In genomic region chr4:186643501-186644315, GRCh38 we compare ENCODE assay signal across 13 cellular contexts.
A peak's percentile ranks its signal among the peaks of the same experiment; 100 is the strongest.
DNase-seq lines count a peak whose midpoint lies in the region; ATAC-seq, FAIRE-seq and TF ChIP-seq lines count a peak whose summit lies in the region.
"Had no signal": no experiment of that assay in that cellular context is flagged by ENCODE, and none has a peak within 500 bp of the region (broad histone marks: within the 10 kb centered on the region; RNA-seq: fewer than 3 reads in every experiment).

No MANE protein-coding gene starts in this region.

- peaks cover 91% of the 10 kb centered on the region for H3K79me2 ChIP-seq in keratinocyte (ENCODE audit: control insufficient read depth, insufficient read depth, low read length)

- peak; percentile 67 for FAIRE-seq in keratinocyte (lab: Jason Lieb, UNC)

- peaks cover 14% of the 10 kb centered on the region for H3K4me1 ChIP-seq in keratinocyte (ENCODE audit: control insufficient read depth, extremely low read depth, insufficient read depth, low read length)
- H3K4me1 ChIP-seq in aorta (ENCODE audit: control insufficient read depth in 1 of 2, insufficient read depth in 2 of 2, low read length in 2 of 2): no peaks in the 10 kb centered on the region
- H3K4me1 ChIP-seq: BLaER1 had no signal

- H3K9me3 ChIP-seq in keratinocyte (ENCODE audit: control insufficient read depth, low read depth, low read length) (no peaks in the 10 kb centered on the region), aorta (ENCODE audit: control insufficient read depth, low read length) (no peaks in the 10 kb centered on the region)
- H3K9me3 ChIP-seq: BLaER1 had no signal

- intact Hi-C loops in cardiac septum (cut with DNase I) (no loop called here), aorta (cut with DNase I) (no loop called here)

- H3K9me1 ChIP-seq in keratinocyte (ENCODE audit: control insufficient read depth, extremely low read depth, insufficient read depth, low read length): peaks cover 2% of the 10 kb centered on the region

- H3K4me2 ChIP-seq in keratinocyte (ENCODE audit: control insufficient read depth, extremely low read depth, insufficient read depth, low read depth, low read length): no peak overlapping the region
- H3K4me2 ChIP-seq: BLaER1 had no signal

- DNase-seq in ACHN (peak; percentile 93), HuH-7 (ENCODE audit: low spot score) (peak; percentile 4), amniotic epithelial cell (ENCODE audit: low read depth) (peak; percentile 85), keratinocyte (ENCODE audit: low read depth, low spot score) (no peak), cardiac septum (ENCODE audit: low spot score) (no peak), aorta (no peak), SHP77 treated with DMSO at 0.1 percent for 48 hours (lab: John Stamatoyannopoulos, UW) (no peak)
- DNase-seq: activated T-cell treated with anti-CD3 and anti-CD28 coated beads, Interleukin-2, amount 50 U/mL, for 48 hours; effector CD4-positive, alpha-beta T cell; NCI-H2227 treated with DMSO at 0.1 percent for 48 hours had no signal

- dilution Hi-C loops in keratinocyte (cut with MboI; ENCODE audit: extremely low pct_ligation_motif_present, low sequenced_read_pairs): no loop called here

- H4K20me1 ChIP-seq in keratinocyte (ENCODE audit: control insufficient read depth, extremely low read depth, insufficient read depth, low read length): peaks cover 21% of the 10 kb centered on the region

- no peak for TF ChIP-seq CTCF in keratinocyte (optimal IDR thresholded peaks at IDR 0.05 in 1 of 3, IDR thresholded peaks at IDR 0.05 in 1 of 3, conservative IDR thresholded peaks at IDR 0.05 in 1 of 3; ENCODE audit: extremely low read depth in 1 of 3, insufficient read depth in 2 of 3, low read length in 3 of 3)

- no peak overlapping the region for H3K9ac ChIP-seq in keratinocyte (ENCODE audit: control insufficient read depth, extremely low read depth, insufficient read depth, low read length)
- H3K9ac ChIP-seq: BLaER1 had no signal

- no peaks in the 10 kb centered on the region for H3K27me3 ChIP-seq in keratinocyte (ENCODE audit: control insufficient read depth, extremely low read depth, insufficient read depth, low read length)
- H3K27me3 ChIP-seq in aorta (ENCODE audit: control insufficient read depth in 1 of 2, insufficient read depth in 2 of 2, low read length in 1 of 2): no peaks in the 10 kb centered on the region
- H3K27me3 ChIP-seq: BLaER1 had no signal

- H3K36me3 ChIP-seq in keratinocyte (ENCODE audit: control insufficient read depth in 2 of 2, extremely low read depth in 1 of 2, insufficient read depth in 2 of 2, low read length in 2 of 2) (peaks cover 21 to 42% of the 10 kb centered on the region in 2 experiments), aorta (ENCODE audit: control insufficient read depth in 1 of 2, insufficient read depth in 2 of 2, low read length in 1 of 2) (no peaks in the 10 kb centered on the region)

- in situ Hi-C loops in ACHN (cut with HindIII; ENCODE audit: low pct_ligation_motif_present, low pct_unique_long_range_greater_than_20kb, low sequenced_read_pairs): no loop called here

- H3K4me3 ChIP-seq in keratinocyte (ENCODE audit: control insufficient read depth in 2 of 3, extremely low read depth in 1 of 3, insufficient read depth in 2 of 3, low read depth in 1 of 3, low read length in 3 of 3) (no peak overlapping the region), aorta (ENCODE audit: low read length in 2 of 2) (no peak overlapping the region)
- H3K4me3 ChIP-seq: BLaER1, skin epidermis had no signal

- no peak overlapping the region for H2AFZ ChIP-seq in keratinocyte (ENCODE audit: control insufficient read depth, low read length)

- H3K27ac ChIP-seq in keratinocyte (ENCODE audit: control insufficient read depth, insufficient read depth, low read length) (peak overlapping the region; percentile 17), aorta (ENCODE audit: low read depth in 1 of 2, low read length in 2 of 2) (no peak overlapping the region)
- H3K27ac ChIP-seq: BLaER1, skin epidermis had no signal

- 81 to 83% methylated on average over 14 of the region's 14 CpGs for WGBS in aorta, 2 donors

- ATAC-seq in aorta (ENCODE audit: low FRiP score): no peak
- ATAC-seq in HG03139 (IDR thresholded peaks at IDR 0.05; ENCODE audit: unreplicated experiment): no peak

Comparison
In these comparisons a context has a peak if more than half of its experiments do, and no peak if none do; other contexts are left out.
1. DNase-seq: peak in ACHN (single experiment), HuH-7 (single experiment) and amniotic epithelial cell (single experiment); none in keratinocyte (single experiment), cardiac septum (single experiment), aorta (0 of 2) and SHP77 treated with DMSO at 0.1 percent for 48 hours (single experiment).